8 cellular contexts compared by ENCODE assay signal in the genomic region with DNA sequence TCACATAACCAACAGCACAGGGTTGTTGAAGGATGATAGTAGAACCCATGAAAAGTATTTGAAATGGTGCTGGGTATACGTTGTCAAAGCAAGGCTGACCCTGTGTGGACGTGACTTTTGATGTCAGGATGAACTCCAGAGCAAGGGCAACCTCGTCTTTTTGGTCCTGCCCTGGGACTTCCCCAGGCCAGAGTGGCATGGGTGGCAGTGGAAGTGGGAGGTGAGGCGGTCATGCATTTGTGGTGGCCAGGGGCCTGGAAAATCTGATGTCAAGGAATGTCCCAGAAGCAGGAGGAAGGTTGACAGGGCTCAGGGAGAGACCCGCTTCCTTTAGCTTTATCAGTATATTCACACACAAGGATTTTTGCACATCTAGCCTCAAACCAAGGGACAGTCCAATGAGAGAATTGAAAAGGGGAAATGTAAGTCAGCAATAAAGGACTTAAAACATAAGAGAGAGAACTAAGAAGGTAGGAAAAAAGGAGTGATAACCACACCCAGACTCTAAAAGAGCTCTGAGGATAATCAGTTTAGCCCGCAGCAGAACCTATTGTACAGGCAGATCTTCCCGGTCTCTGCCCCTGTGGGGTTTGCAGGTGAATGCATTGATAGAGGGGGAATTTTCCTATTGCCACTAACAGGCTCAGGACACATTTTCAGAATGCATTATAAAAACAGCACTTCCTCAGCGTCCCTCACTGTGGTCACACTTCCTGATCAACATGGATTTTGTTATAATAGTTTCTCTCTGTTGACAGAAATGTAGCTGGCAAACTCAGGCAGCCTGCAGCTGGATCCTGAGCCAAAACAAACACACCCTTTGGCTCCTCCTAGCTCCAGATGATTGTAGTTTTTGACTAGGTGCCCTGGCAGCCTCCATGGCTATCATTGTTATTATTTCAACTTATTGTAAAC.
A peak's percentile ranks its signal among the peaks of the same experiment; 100 is the strongest.
DNase-seq lines count a peak whose midpoint lies in the region; ATAC-seq and TF ChIP-seq lines count a peak whose summit lies in the region.

No MANE protein-coding gene starts in this region.

- peak; percentile 43 for DNase-seq in AG08395 (ENCODE audit: low spot score)
- peak; percentile 71 for DNase-seq in M059J (ENCODE audit: low read depth)
- peak; percentile 82 for DNase-seq in astrocyte of the hippocampus (ENCODE audit: low read depth, low spot score)
- peak; percentile 63 for DNase-seq in left kidney (ENCODE audit: low read depth, low spot score)
- no peak for DNase-seq in dorsolateral prefrontal cortex
- no peak for DNase-seq in activated CD4-positive, alpha-beta memory T cell treated with anti-CD3 and anti-CD28 coated beads for 36 hours
- no peak for DNase-seq in CD4-positive, alpha-beta memory T cell

- peaks cover 3% of the 10 kb centered on the region for H3K9me3 Mint-ChIP-seq in activated CD4-positive, alpha-beta memory T cell treated with anti-CD3 and anti-CD28 coated beads for 36 hours
- peaks cover 0 to 19% (median 7%) of the 10 kb centered on the region in 8 donors for H3K9me3 Mint-ChIP-seq in CD4-positive, alpha-beta memory T cell

- no peak overlapping the region for H3K4me3 ChIP-seq in dorsolateral prefrontal cortex
- H3K4me3 ChIP-seq in CD4-positive, alpha-beta memory T cell (ENCODE audit: low read length in 2 of 2): no peak overlapping the region

- H3K36me3 Mint-ChIP-seq in activated CD4-positive, alpha-beta memory T cell treated with anti-CD3 and anti-CD28 coated beads for 36 hours: no peaks in the 10 kb centered on the region
- H3K36me3 Mint-ChIP-seq in CD4-positive, alpha-beta memory T cell: no peaks in the 10 kb centered on the region

- H3K4me3 Mint-ChIP-seq in activated CD4-positive, alpha-beta memory T cell treated with anti-CD3 and anti-CD28 coated beads for 36 hours: no peak overlapping the region
- H3K4me3 Mint-ChIP-seq in CD4-positive, alpha-beta memory T cell: no peak overlapping the region

- H3K9me3 ChIP-seq in CD4-positive, alpha-beta memory T cell (ENCODE audit: control insufficient read depth in 1 of 2, low read length in 2 of 2): no peaks in the 10 kb centered on the region

- H3K27ac Mint-ChIP-seq in activated CD4-positive, alpha-beta memory T cell treated with anti-CD3 and anti-CD28 coated beads for 36 hours: no peak overlapping the region
- no peak overlapping the region for H3K27ac Mint-ChIP-seq in CD4-positive, alpha-beta memory T cell

- intact Hi-C loops in dorsolateral prefrontal cortex (cut with DNase I): no loop called here
- intact Hi-C loops in activated CD4-positive, alpha-beta memory T cell treated with anti-CD3 and anti-CD28 coated beads for 36 hours (cut with micrococcal nuclease): no loop called here
- intact Hi-C loops in CD4-positive, alpha-beta memory T cell (cut with micrococcal nuclease): no loop called here

- H3K27ac ChIP-seq in dorsolateral prefrontal cortex: no peak overlapping the region
- no peak overlapping the region for H3K27ac ChIP-seq in CD4-positive, alpha-beta memory T cell (ENCODE audit: low read depth, low read length)

- peak in 4 of 56 donors; percentile 8 to 26 (median 22) for TF ChIP-seq CTCF in dorsolateral prefrontal cortex (IDR thresholded peaks at IDR 0.05 in 54 of 56, conservative IDR thresholded peaks at IDR 0.05 in 2 of 56; ENCODE audit: low read depth in 1 of 56, partially characterized antibody in 56 of 56)

- peaks cover 0 to 2% (median 0%) of the 10 kb centered on the region in 45 donors for H3K27me3 ChIP-seq in dorsolateral prefrontal cortex
- H3K27me3 ChIP-seq in CD4-positive, alpha-beta memory T cell (ENCODE audit: insufficient read depth, low read length): no peaks in the 10 kb centered on the region

- H3K27me3 Mint-ChIP-seq in activated CD4-positive, alpha-beta memory T cell treated with anti-CD3 and anti-CD28 coated beads for 36 hours: no peaks in the 10 kb centered on the region
- no peaks in the 10 kb centered on the region for H3K27me3 Mint-ChIP-seq in CD4-positive, alpha-beta memory T cell

- no peak for ATAC-seq in GM18868 (IDR thresholded peaks at IDR 0.05; ENCODE audit: unreplicated experiment)

- H3K4me1 Mint-ChIP-seq in activated CD4-positive, alpha-beta memory T cell treated with anti-CD3 and anti-CD28 coated beads for 36 hours (ENCODE audit: low read depth): no peaks in the 10 kb centered on the region
- H3K4me1 Mint-ChIP-seq in CD4-positive, alpha-beta memory T cell: no peaks in the 10 kb centered on the region

- CTCF ChIA-PET in activated CD4-positive, alpha-beta memory T cell treated with anti-CD3 and anti-CD28 coated beads for 36 hours (lab: Charles Lee): no interaction called here
- CTCF ChIA-PET in CD4-positive, alpha-beta memory T cell (lab: Charles Lee; ENCODE audit: partially characterized antibody): no interaction called here

- no peaks in the 10 kb centered on the region for H3K36me3 ChIP-seq in CD4-positive, alpha-beta memory T cell (ENCODE audit: insufficient read depth, low read length)

- POLR2A ChIA-PET in activated CD4-positive, alpha-beta memory T cell treated with anti-CD3 and anti-CD28 coated beads for 36 hours (lab: Charles Lee): no interaction called here
- POLR2A ChIA-PET in CD4-positive, alpha-beta memory T cell (lab: Charles Lee; ENCODE audit: partially characterized antibody): no interaction called here

- no peaks in the 10 kb centered on the region for H3K4me1 ChIP-seq in CD4-positive, alpha-beta memory T cell (ENCODE audit: insufficient read depth, low read length)

Comparison
In these comparisons a context has a peak if more than half of its experiments do, and no peak if none do; other contexts are left out.
1. DNase-seq: peak in AG08395 (single experiment), M059J (single experiment), astrocyte of the hippocampus (single experiment) and left kidney (single experiment); none in dorsolateral prefrontal cortex (0 of 10), activated CD4-positive, alpha-beta memory T cell treated with anti-CD3 and anti-CD28 coated beads for 36 hours (single experiment) and CD4-positive, alpha-beta memory T cell (0 of 5).